Comparison of ENCODE assay signal across 21 cellular contexts in the genomic region with DNA sequence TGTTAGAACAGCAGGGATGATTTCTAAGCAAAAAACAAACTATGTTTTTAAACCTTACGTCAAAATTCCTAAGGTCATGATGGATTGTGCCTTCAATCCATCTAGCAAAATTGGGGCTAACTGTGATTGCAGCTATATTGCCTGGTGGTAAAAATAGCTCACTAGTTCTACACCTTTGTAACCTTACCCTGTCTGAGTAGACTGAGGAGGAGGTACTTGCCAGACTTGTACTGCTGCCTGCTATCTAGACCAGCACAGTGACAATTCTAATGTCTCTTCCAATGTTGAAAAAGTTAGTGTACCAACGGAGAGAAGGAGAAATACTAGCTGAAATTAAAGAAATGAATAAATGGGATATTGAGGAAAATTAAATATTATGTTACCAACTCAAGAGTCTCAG. TPM values are rescaled to one million over a fixed set of nuclear protein-coding genes. Genes with fewer than 3 reads are reported as not detected.
DNase-seq lines count a peak whose midpoint lies in the region; ATAC-seq, FAIRE-seq and TF ChIP-seq lines count a peak whose summit lies in the region.
"Had no signal": no experiment of that assay in that cellular context is flagged by ENCODE, and none has a peak within 500 bp of the region (broad histone marks: within the 10 kb centered on the region; RNA-seq: fewer than 3 reads in every experiment).

No MANE protein-coding gene starts in this region.

- in situ Hi-C loops in GM12878 (cut with MboI), result no loop called here

- H3K4me1 Mint-ChIP-seq in Caco-2 (ENCODE audit: low read depth, unreplicated experiment) (peaks cover 27% of the 10 kb centered on the region), progenitor cell of endocrine pancreas (ENCODE audit: low read depth) (peaks cover 27% of the 10 kb centered on the region)

- TF ChIP-seq RAD21 in A549 (conservative IDR thresholded peaks at IDR 0.05 in 1 of 2, IDR thresholded peaks at IDR 0.05 in 1 of 2), result no peak
- no peak for TF ChIP-seq RAD21 in GM12878 (IDR thresholded peaks at IDR 0.05; ENCODE audit: insufficient read depth, low read depth, low read length)

- FAIRE-seq in A549 (lab: Jason Lieb, UNC), result peak; percentile 63
- no peak for FAIRE-seq in GM12878 (lab: Jason Lieb, UNC)
- FAIRE-seq: H1 had no signal

- no peak overlapping the region for H2AFZ ChIP-seq in GM12878 (ENCODE audit: control insufficient read depth, low read depth, low read length)
- H2AFZ ChIP-seq: GM23248 had no signal

- CTCF ChIA-PET in A549 (lab: Yijun Ruan, JAX), result no interaction called here
- CTCF ChIA-PET in Caco-2 (lab: Charles Lee), result no interaction called here
- CTCF ChIA-PET in GM12878 (lab: Yijun Ruan, JAX), result no interaction called here

- ATAC-seq in A549, result no peak
- ATAC-seq in GM12878, result 0 out of 3 replicates have a peak, but pooled peaks have one; percentile 29
- no peak for ATAC-seq in right cardiac atrium
- ATAC-seq: CD8-positive, alpha-beta T cell had no signal

- H3K36me3 Mint-ChIP-seq in Caco-2 (ENCODE audit: insufficient read depth, unreplicated experiment), result no peaks in the 10 kb centered on the region
- H3K36me3 Mint-ChIP-seq in progenitor cell of endocrine pancreas (ENCODE audit: insufficient read depth), result no peaks in the 10 kb centered on the region
- H3K36me3 Mint-ChIP-seq: CD4-positive, CD25-positive, alpha-beta regulatory T cell had no signal

- no peaks in the 10 kb centered on the region for H4K20me1 ChIP-seq in GM12878 (ENCODE audit: control insufficient read depth, insufficient read depth)

- H3K27me3 Mint-ChIP-seq in Caco-2 (ENCODE audit: insufficient read depth, unreplicated experiment) (no peaks in the 10 kb centered on the region), progenitor cell of endocrine pancreas (no peaks in the 10 kb centered on the region)
- H3K27me3 Mint-ChIP-seq: B cell; CD4-positive, CD25-positive, alpha-beta regulatory T cell had no signal

- POLR2A ChIA-PET in A549 (lab: Yijun Ruan, JAX), result no interaction called here
- POLR2A ChIA-PET in Caco-2 (lab: Charles Lee), result no interaction called here
- POLR2A ChIA-PET in GM12878 (lab: Charles Lee), result interaction anchor here (0.6 kb wide), 1 partner anchor 28 kb away, joined by 3 read pairs; no protein-coding TSS in a partner anchor

- SMC1A ChIA-PET in GM12878 (lab: Charles Lee; ENCODE audit: uncharacterized antibody, unreplicated experiment), result interaction anchor here (0.7 to 1.5 kb wide), 4 partner anchors 22 to 130 kb away, joined by 3 to 4 read pairs (median 3); no protein-coding TSS in a partner anchor

- H3K36me3 ChIP-seq in Caco-2 (ENCODE audit: control insufficient read depth, insufficient read depth, low read length), result no peaks in the 10 kb centered on the region
- H3K36me3 ChIP-seq in GM12878 (ENCODE audit: control insufficient read depth in 2 of 2, insufficient read depth in 2 of 2, low read length in 1 of 2), result no peaks in the 10 kb centered on the region
- H3K36me3 ChIP-seq: BLaER1 had no signal

- H3K4me3 ChIP-seq in A549 (no peak overlapping the region), Caco-2 (ENCODE audit: low read depth, low read length) (no peak overlapping the region), GM12878 (no peak overlapping the region), right cardiac atrium (ENCODE audit: low read length) (no peak overlapping the region)
- H3K4me3 ChIP-seq: BLaER1, GM23248 had no signal

- 70% methylated on average over 2 of the region's 2 CpGs for WGBS in A549 (ENCODE audit: missing lambda C conversion rate)
- WGBS in GM12878 (ENCODE audit: insufficient coverage, insufficient replicate concordance, low lambda C conversion rate, missing lambda C conversion rate), result 21% methylated on average over 2 of the region's 2 CpGs
- 76% methylated on average over 2 of the region's 2 CpGs for WGBS in right cardiac atrium

- H3K79me2 ChIP-seq in GM12878 (ENCODE audit: control insufficient read depth, insufficient read depth, low read length), result peaks cover 5% of the 10 kb centered on the region

- no peaks in the 10 kb centered on the region for H3K9me3 Mint-ChIP-seq in Caco-2 (ENCODE audit: unreplicated experiment)
- H3K9me3 Mint-ChIP-seq in progenitor cell of endocrine pancreas (ENCODE audit: low read depth), result no peaks in the 10 kb centered on the region
- H3K9me3 Mint-ChIP-seq: CD4-positive, CD25-positive, alpha-beta regulatory T cell; CD8-positive, alpha-beta T cell had no signal

- H3K9me3 ChIP-seq in A549, result no peaks in the 10 kb centered on the region
- H3K9me3 ChIP-seq in Caco-2, result no peaks in the 10 kb centered on the region
- H3K9me3 ChIP-seq in GM12878 (replicated peaks; ENCODE audit: control insufficient read depth, insufficient read depth, low read length), result no peaks in the 10 kb centered on the region
- no peaks in the 10 kb centered on the region for H3K9me3 ChIP-seq in right cardiac atrium (ENCODE audit: control insufficient read depth, low read length)
- H3K9me3 ChIP-seq: BLaER1 had no signal

- H3K27me3 ChIP-seq in Caco-2 (replicated peaks; ENCODE audit: control insufficient read depth, insufficient read depth, low read length) (no peaks in the 10 kb centered on the region), GM12878 (replicated peaks in 1 of 2; ENCODE audit: control insufficient read depth in 2 of 2, insufficient read depth in 2 of 2, low read length in 1 of 2) (no peaks in the 10 kb centered on the region), right cardiac atrium (ENCODE audit: control insufficient read depth, insufficient read depth) (no peaks in the 10 kb centered on the region)

- no peak for DNase-seq in A549 (ENCODE audit: low read depth in 1 of 2, low spot score in 1 of 2)
- DNase-seq in Caco-2, result no peak
- DNase-seq in GM12878 (ENCODE audit: low read depth, low spot score), result no peak
- no peak for DNase-seq in progenitor cell of endocrine pancreas (ENCODE audit: low spot score, unreplicated experiment)
- no peak for DNase-seq in right cardiac atrium
- DNase-seq in anterior cingulate cortex (lab: John Stamatoyannopoulos, UW), result no peak
- no peak for DNase-seq in stimulated activated CD4-positive, alpha-beta T cell treated with anti-CD3 and anti-CD28 coated beads, Interleukin-15, amount 100 ng/mL, for 24 hours
- DNase-seq: Calu3; CD4-positive, CD25-positive, alpha-beta regulatory T cell; CD8-positive, alpha-beta T cell; DMS53; DMS79 treated with DMSO at 0.1 percent for 48 hours; GF-D8; GM23248; H7; HCEC 1CT had no signal

- H3K27ac Mint-ChIP-seq in Caco-2 (ENCODE audit: unreplicated experiment) (peak overlapping the region; percentile 63), progenitor cell of endocrine pancreas (peak overlapping the region; percentile 62)
- H3K27ac Mint-ChIP-seq: B cell; CD4-positive, CD25-positive, alpha-beta regulatory T cell; CD8-positive, alpha-beta T cell had no signal

- TF ChIP-seq EP300 in A549 (IDR thresholded peaks at IDR 0.05) (no peak), GM12878 (IDR thresholded peaks at IDR 0.05; ENCODE audit: borderline replicate concordance in 1 of 2, control insufficient read depth in 1 of 2, low read depth in 2 of 2, low read length in 2 of 2) (no peak)

- H3K4me3 Mint-ChIP-seq in Caco-2 (ENCODE audit: unreplicated experiment) (no peak overlapping the region), progenitor cell of endocrine pancreas (ENCODE audit: low read depth) (no peak overlapping the region)
- H3K4me3 Mint-ChIP-seq: B cell; CD4-positive, CD25-positive, alpha-beta regulatory T cell; CD8-positive, alpha-beta T cell had no signal

- RAD21 ChIA-PET in GM12878 (lab: Charles Lee; ENCODE audit: unreplicated experiment), result no interaction called here

- H3K27ac ChIP-seq in A549 (no peak overlapping the region), GM12878 (ENCODE audit: control insufficient read depth, insufficient read depth) (no peak overlapping the region), right cardiac atrium (ENCODE audit: low read length) (no peak overlapping the region)
- H3K27ac ChIP-seq: BLaER1, C4-2B, GM23248 had no signal

- H3K4me2 ChIP-seq in A549, result no peak overlapping the region
- H3K4me2 ChIP-seq in GM12878 (ENCODE audit: control insufficient read depth, insufficient read depth), result no peak overlapping the region
- H3K4me2 ChIP-seq: BLaER1 had no signal

- BruUV-seq in Caco-2 (replicated peaks; lab: Mats Ljungman, UMichigan) (no TSS peak), GM12878 (replicated peaks; lab: Mats Ljungman, UMichigan) (no TSS peak)

- intact Hi-C loops in Caco-2 (cut with micrococcal nuclease; ENCODE audit: unreplicated experiment) (loop anchor here (2.0 to 10.0 kb wide), 3 partner anchors 30 to 58 kb away; a partner anchor contains a TSS), GM12878 (cut with micrococcal nuclease; ENCODE audit: unreplicated experiment) (no loop called here), right cardiac atrium (cut with DNase I) (no loop called here)

- TF ChIP-seq POLR2A in A549 (IDR thresholded peaks at IDR 0.05; ENCODE audit: low read length), result no peak
- no peak for TF ChIP-seq POLR2A in GM12878 (IDR thresholded peaks at IDR 0.05; ENCODE audit: low read depth, low read length)

- H3K9ac ChIP-seq in GM12878 (ENCODE audit: control insufficient read depth, insufficient read depth, low read length), result no peak overlapping the region
- H3K9ac ChIP-seq: BLaER1, GM23248 had no signal

- TF ChIP-seq CTCF in A549 (IDR thresholded peaks at IDR 0.05) (no peak), Caco-2 (IDR thresholded peaks at IDR 0.05; ENCODE audit: insufficient read depth in 1 of 2, low read depth in 1 of 2, low read length in 1 of 2, severe bottlenecking in 1 of 2, unreplicated experiment in 1 of 2) (no peak), GM12878 (IDR thresholded peaks at IDR 0.05 in 2 of 3, conservative IDR thresholded peaks at IDR 0.05 in 1 of 3; ENCODE audit: control insufficient read depth in 2 of 3, extremely low read depth in 1 of 3, insufficient read depth in 1 of 3, low read depth in 3 of 3, low read length in 3 of 3) (no peak), progenitor cell of endocrine pancreas (IDR thresholded peaks at IDR 0.05; ENCODE audit: unreplicated experiment) (no peak)

- H3K4me1 ChIP-seq in A549 (no peaks in the 10 kb centered on the region), Caco-2 (peaks cover 28% of the 10 kb centered on the region), GM12878 (ENCODE audit: control insufficient read depth, insufficient read depth, low read length) (no peaks in the 10 kb centered on the region), right cardiac atrium (ENCODE audit: control insufficient read depth, insufficient read depth, low read length) (no peaks in the 10 kb centered on the region)
- H3K4me1 ChIP-seq: BLaER1 had no signal

RNA-seq across cellular contexts. Expression of a gene that starts 30.3 kb away (rescaled TPM):
- polyA plus RNA-seq in A549 (2011; rRNA removed), result 28.6 and 34.3 TPM in 2 replicates
- polyA plus RNA-seq in A549 (2012; cell fraction: cytosol; rRNA removed), result 5.0 and 5.2 TPM in 2 replicates
- polyA plus RNA-seq in A549 (2012; cell fraction: nucleus; rRNA removed), result 3.9 and 6.4 TPM in 2 replicates
- 14.9 to 16.9 TPM (median 16.4 TPM) in 3 replicates for polyA plus RNA-seq in A549 (2017; fragmentation: RNase III; extraction: RNeasy Plus Mini Kit Qiagen cat#74134 plus additional on column Dnase treatment)
- 13.3 and 13.8 TPM in 2 replicates for polyA minus RNA-seq in A549 (2011; rRNA and poly(A)+ RNA removed)
- 12.2 and 15.3 TPM in 2 replicates for total RNA-seq in Caco-2 (2022)
- 74.3 and 78.5 TPM in 2 replicates for total RNA-seq in GM12878 (2013; cell fraction: nucleolus; rRNA removed)
- total RNA-seq in GM12878 (2014; rRNA removed), result 41.4 and 52.4 TPM in 2 replicates
- total RNA-seq in GM12878 (2014; rRNA removed; fragmentation: Illumina TruSeq; extraction: Trizol), result 43.9 and 44.0 TPM in 2 replicates
- total RNA-seq in GM12878 (2021), result 30.5 and 31.5 TPM in 2 replicates
- 10.2 TPM for polyA plus RNA-seq in GM12878 (2011; ENCODE audit: low read depth)
- 36.6 and 57.4 TPM in 2 replicates for polyA plus RNA-seq in GM12878 (2011; rRNA removed)
- polyA plus RNA-seq in GM12878 (2011; cell fraction: cytosol; rRNA removed), result 10.2 and 12.1 TPM in 2 replicates
- 24.0 and 24.8 TPM in 2 replicates for polyA plus RNA-seq in GM12878 (2011; cell fraction: nucleus; rRNA removed)
- 16.2 and 18.6 TPM in 2 replicates for polyA plus RNA-seq in GM12878 (2012)
- polyA plus RNA-seq in GM12878 (2014; fragmentation: Illumina TruSeq; extraction: Trizol), result 29.1 and 38.2 TPM in 2 replicates
- 10 to 100 TPM; 16.2 to 19.1 TPM for polyA plus RNA-seq in GM12878 (2014; fragmentation: Nextera tagmentation; extraction: Ambion mirVana)
- polyA plus RNA-seq in GM12878 (2014; rRNA removed), result 20.4 and 22.0 TPM in 2 replicates
- polyA plus RNA-seq in GM12878 (2016; fragmentation: Nextera tagmentation; extraction: Ambion mirVana), result 10 to 100 TPM; 16.4 to 18.2 TPM
- polyA minus RNA-seq in GM12878 (2011; rRNA and poly(A)+ RNA removed), result 29.5 and 42.8 TPM in 2 replicates
- 20.7 and 25.9 TPM in 2 replicates for polyA minus RNA-seq in GM12878 (2011; cell fraction: cytosol; rRNA and poly(A)+ RNA removed)
- polyA minus RNA-seq in GM12878 (2011; cell fraction: nucleus; rRNA and poly(A)+ RNA removed), result 44.0 and 51.5 TPM in 2 replicates
- 36.5 and 38.3 TPM in 2 replicates for total RNA-seq in progenitor cell of endocrine pancreas
- total RNA-seq in right cardiac atrium, result 1 to 10 TPM; 5.2 to 8.7 (median 5.6) TPM
- polyA plus RNA-seq in right cardiac atrium, result 2.7 TPM
- total RNA-seq: G401 had no signal
